ENCODE assay signal across 7 cellular contexts in genomic region chr6:116447496-116448011, GRCh38. TPM values are rescaled to one million over a fixed set of nuclear protein-coding genes. Genes with fewer than 3 reads are reported as not detected.
DNase-seq lines count a peak whose midpoint lies in the region; ATAC-seq and TF ChIP-seq lines count a peak whose summit lies in the region.

No MANE protein-coding gene starts in this region.

- POLR2A ChIA-PET in PC-3 (lab: Charles Lee; ENCODE audit: unreplicated experiment): no interaction called here

- ATAC-seq in PC-3: peak; percentile 69
- no peak for ATAC-seq in HG03378 (IDR thresholded peaks at IDR 0.05; ENCODE audit: unreplicated experiment)

- H4K20me1 ChIP-seq in PC-3 (ENCODE audit: low read length) (no peaks in the 10 kb centered on the region), smooth muscle cell (ENCODE audit: low read depth) (no peaks in the 10 kb centered on the region)

- H3K4me2 ChIP-seq in PC-3 (ENCODE audit: low read length): peak overlapping the region; percentile 76
- peak overlapping the region; percentile 77 for H3K4me2 ChIP-seq in smooth muscle cell

- H3K9me3 ChIP-seq in PC-3 (ENCODE audit: low read length) (no peaks in the 10 kb centered on the region), smooth muscle cell (replicated peaks; ENCODE audit: low read depth) (no peaks in the 10 kb centered on the region)

- H3K9ac ChIP-seq in PC-3 (ENCODE audit: low read length): no peak overlapping the region
- no peak overlapping the region for H3K9ac ChIP-seq in smooth muscle cell (ENCODE audit: low read depth)

- H3K36me3 ChIP-seq in PC-3 (ENCODE audit: low read depth, low read length) (no peaks in the 10 kb centered on the region), smooth muscle cell (ENCODE audit: low read depth) (no peaks in the 10 kb centered on the region)

- no TSS peak for BruUV-seq in PC-3 (replicated peaks; lab: Mats Ljungman, UMichigan)

- peak overlapping the region; percentile 80 for H3K27ac ChIP-seq in PC-3 (ENCODE audit: low read length)
- peak overlapping the region; percentile 94 for H3K27ac ChIP-seq in smooth muscle cell (ENCODE audit: low read depth)

- DNase-seq in HCEC 1CT (peak; percentile 93), PC-3 (peak; percentile 67), fibroblast of mammary gland (ENCODE audit: low read depth) (peak; percentile 97), smooth muscle cell (lab: John Stamatoyannopoulos, UW; ENCODE audit: unreplicated experiment) (peak; percentile 3), lower leg skin (ENCODE audit: low spot score in 2 of 2) (no peak), NCI-H82 treated with DMSO at 0.1 percent for 48 hours (lab: John Stamatoyannopoulos, UW; ENCODE audit: unreplicated experiment) (no peak)

- no peaks in the 10 kb centered on the region for H3K79me2 ChIP-seq in PC-3 (ENCODE audit: low read length)
- H3K79me2 ChIP-seq in smooth muscle cell (ENCODE audit: low read depth): no peaks in the 10 kb centered on the region

- H3K4me1 ChIP-seq in PC-3 (ENCODE audit: insufficient read depth, low read length) (peaks cover 27% of the 10 kb centered on the region), smooth muscle cell (ENCODE audit: low read depth) (peaks cover 7% of the 10 kb centered on the region)

- 5% methylated on average over 2 of the region's 2 CpGs for whole genome bisulfite sequencing in smooth muscle cell (ENCODE audit: low lambda C conversion rate)
- WGBS in lower leg skin, 2 donors: 9 to 18% methylated on average over 2 of the region's 2 CpGs

- CTCF ChIA-PET in PC-3 (lab: Charles Lee): no interaction called here

- no peaks in the 10 kb centered on the region for H3K27me3 ChIP-seq in PC-3 (ENCODE audit: low read length)
- no peaks in the 10 kb centered on the region for H3K27me3 ChIP-seq in smooth muscle cell (ENCODE audit: low read depth)

- H2AFZ ChIP-seq in PC-3 (ENCODE audit: low read length) (no peak overlapping the region), smooth muscle cell (ENCODE audit: low read depth) (no peak overlapping the region)

- H3K4me3 ChIP-seq in PC-3 (ENCODE audit: low read length) (peak overlapping the region; percentile 51; the same call in 1 of the 2 replicates), fibroblast of mammary gland (ENCODE audit: control insufficient read depth, low read depth, low read length) (peak overlapping the region; percentile 9), smooth muscle cell (peak overlapping the region; percentile 15), lower leg skin (ENCODE audit: low read depth, poor library complexity, severe bottlenecking) (no peak overlapping the region)

- H3K9me2 ChIP-seq in PC-3 (replicated peaks; ENCODE audit: low read length): no peaks in the 10 kb centered on the region

- intact Hi-C loops in PC-3 (cut with micrococcal nuclease): loop anchor here (5.0 kb wide), 1 partner anchor 160 kb away; no protein-coding TSS in a partner anchor
- intact Hi-C loops in lower leg skin (cut with DNase I; ENCODE audit: low total_unique reads): no loop called here

- TF ChIP-seq POLR2A in lower leg skin (IDR thresholded peaks at IDR 0.05): no peak

- TF ChIP-seq CTCF in PC-3 (conservative IDR thresholded peaks at IDR 0.05; ENCODE audit: low read depth, low read length) (no peak), fibroblast of mammary gland (conservative IDR thresholded peaks at IDR 0.05; ENCODE audit: control insufficient read depth, insufficient read depth, low read depth, low read length) (no peak), smooth muscle cell (IDR thresholded peaks at IDR 0.05; ENCODE audit: borderline replicate concordance, insufficient read depth, poor library complexity, severe bottlenecking) (no peak), lower leg skin (IDR thresholded peaks at IDR 0.05) (no peak)

- H3F3A ChIP-seq in PC-3 (ENCODE audit: low read length, unreplicated experiment) (peaks cover 5% of the 10 kb centered on the region), smooth muscle cell (ENCODE audit: low read depth) (peaks cover 6% of the 10 kb centered on the region)

RNA-seq across cellular contexts. Expression of gene CALHM6, which starts 13.6 kb away (rescaled TPM):
- total RNA-seq in PC-3 (2014; rRNA removed) (not detected in 2 replicates), smooth muscle cell (5.1 and 12.1 TPM in 2 replicates), lower leg skin (1 to 10 TPM in 2 of 4 donors, under 1 TPM in 1, not detected in 1; 0.65 to 3.3 (median 2.6) TPM)
- 3.4 and 4.6 TPM in 2 replicates for polyA plus RNA-seq in smooth muscle cell

Comparison
In these comparisons a context has a peak if more than half of its experiments do, and no peak if none do; other contexts are left out.
1. DNase-seq: peak in HCEC 1CT (single experiment), PC-3 (single experiment), fibroblast of mammary gland (single experiment) and smooth muscle cell (single experiment); none in lower leg skin (0 of 2) and NCI-H82 treated with DMSO at 0.1 percent for 48 hours (single experiment).